Comparison of ENCODE assay signal across 9 cellular contexts in genomic region chr3:126389112-126389791, GRCh38. TPM values are rescaled to one million over a fixed set of nuclear protein-coding genes. Genes with fewer than 3 reads are reported as not detected.
DNase-seq lines count a peak whose midpoint lies in the region; ATAC-seq, FAIRE-seq and TF ChIP-seq lines count a peak whose summit lies in the region.
"Had no signal": no experiment of that assay in that cellular context is flagged by ENCODE, and none has a peak within 500 bp of the region (broad histone marks: within the 10 kb centered on the region; RNA-seq: fewer than 3 reads in every experiment).

No MANE protein-coding gene starts in this region.

- TF ChIP-seq CTCF in BE2C (IDR thresholded peaks at IDR 0.05; ENCODE audit: low read depth, low read length): peak; percentile 90
- peak; percentile 74 for TF ChIP-seq CTCF in brain microvascular endothelial cell (IDR thresholded peaks at IDR 0.05; ENCODE audit: low read depth, low read length, missing control alignments)

- no peaks in the 10 kb centered on the region for H3K36me3 ChIP-seq in BE2C
- H3K36me3 ChIP-seq in brain microvascular endothelial cell (replicated peaks): no peaks in the 10 kb centered on the region

- H3K27me3 ChIP-seq in BE2C: no peaks in the 10 kb centered on the region
- H3K27me3 ChIP-seq in brain microvascular endothelial cell (replicated peaks): peaks cover 16% of the 10 kb centered on the region

- H3K27ac ChIP-seq in brain microvascular endothelial cell: no peak overlapping the region

- H3K4me1 ChIP-seq in BE2C: no peaks in the 10 kb centered on the region

- in situ Hi-C loops in KBM-7 (cut with MboI; ENCODE audit: low pct_unique_long_range_greater_than_20kb, low sequenced_read_pairs): no loop called here
- in situ Hi-C loops in brain microvascular endothelial cell (cut with HindIII; ENCODE audit: low pct_ligation_motif_present, low sequenced_read_pairs): no loop called here

- no peak for ATAC-seq in HG03097 (IDR thresholded peaks at IDR 0.05; ENCODE audit: low FRiP score, unreplicated experiment)

- H3K9me3 ChIP-seq in BE2C: no peaks in the 10 kb centered on the region

- DNase-seq in BE2C (peak; percentile 86), GM19239 (ENCODE audit: insufficient read length, low spot score) (peak; percentile 73), KBM-7 (peak; percentile 87), SIG-M5 treated with dmso at 0.1 percent for 504 hours (lab: John Stamatoyannopoulos, UW; ENCODE audit: unreplicated experiment) (peak; percentile 87), brain microvascular endothelial cell (peak; percentile 60), iPS DF 4.7 (ENCODE audit: extremely low read depth, low spot score) (peak; percentile 75), renal cortical epithelial cell (ENCODE audit: low read depth) (peak; percentile 80)

- H3K4me3 ChIP-seq in BE2C (ENCODE audit: low read depth, low read length) (peak overlapping the region; percentile 40), brain microvascular endothelial cell (ENCODE audit: low read depth, low read length) (peak overlapping the region; percentile 52)

- peak; percentile 28 for FAIRE-seq in GM19239 (lab: Jason Lieb, UNC)

RNA-seq across cellular contexts. Expression of gene CFAP100, which starts 5.5 kb away (rescaled TPM):
- not detected for polyA plus RNA-seq in BE2C (2012; ENCODE audit: insufficient read depth, insufficient read length, low read depth)
- total RNA-seq in renal cortical epithelial cell: not detected in 2 replicates
- total RNA-seq: HT1080 had no signal

RNA-seq across cellular contexts. Expression of gene KLF15, which starts 32.0 kb away (rescaled TPM):
- polyA plus RNA-seq in BE2C (2012; ENCODE audit: insufficient read depth, insufficient read length, low read depth): 6.6 TPM
- under 0.01 and 0.50 TPM in 2 replicates for total RNA-seq in renal cortical epithelial cell
